Comparison of ENCODE assay signal across 15 cellular contexts in genomic region chr15:100944237-100944875, GRCh38. TPM values are rescaled to one million over a fixed set of nuclear protein-coding genes. Genes with fewer than 3 reads are reported as not detected.
DNase-seq lines count a peak whose midpoint lies in the region; ATAC-seq and TF ChIP-seq lines count a peak whose summit lies in the region.
"Had no signal": no experiment of that assay in that cellular context is flagged by ENCODE, and none has a peak within 500 bp of the region (broad histone marks: within the 10 kb centered on the region; RNA-seq: fewer than 3 reads in every experiment).

No MANE protein-coding gene starts in this region.

- CTCF ChIA-PET in BJ (lab: Yijun Ruan, JAX) = interaction anchor here (0.7 to 4.5 kb wide), 11 partner anchors 11 to 320 kb away, joined by 3 to 22 read pairs (median 4); no protein-coding TSS in a partner anchor

- H3K9me3 ChIP-seq in fibroblast of lung (ENCODE audit: control insufficient read depth, insufficient read depth, low read depth, low read length) = no peaks in the 10 kb centered on the region

- no peak overlapping the region for H3K27ac ChIP-seq in fibroblast of lung (ENCODE audit: insufficient read depth, low read length)
- H3K27ac ChIP-seq: hepatocyte, left ventricle myocardium inferior had no signal

- DNase-seq in BJ (ENCODE audit: low read depth) (no peak), fibroblast of lung (ENCODE audit: low read depth in 2 of 2) (peak in 1 of 2 donors; percentile 36), GDM1 (lab: John Stamatoyannopoulos, UW) (no peak), activated T-cell treated with anti-CD3 and anti-CD28 coated beads for 4 hours (no peak)
- no peak for DNase-seq in activated effector memory CD4-positive, alpha-beta T cell treated with Interleukin-2 at 50 U/mL for 16 hours
- DNase-seq: activated gamma-delta T cell, DMS79 treated with DMSO at 0.1 percent for 48 hours, endodermal cell, left ventricle myocardium inferior, NCI-H1417, RPMI8226 had no signal

- H3K4me2 ChIP-seq in fibroblast of lung (ENCODE audit: extremely low read depth, insufficient read depth, low read length) = peak overlapping the region; percentile 28
- H3K4me2 ChIP-seq: hepatocyte had no signal

- H2AFZ ChIP-seq in fibroblast of lung (ENCODE audit: low read length) = no peak overlapping the region
- H2AFZ ChIP-seq: hepatocyte had no signal

- H3K27me3 ChIP-seq in BJ (ENCODE audit: control insufficient read depth, insufficient read depth, low read length) = no peaks in the 10 kb centered on the region
- no peaks in the 10 kb centered on the region for H3K27me3 ChIP-seq in fibroblast of lung (ENCODE audit: control insufficient read depth, insufficient read depth, low read length)
- H3K27me3 ChIP-seq: hepatocyte had no signal

- no peaks in the 10 kb centered on the region for H3K79me2 ChIP-seq in fibroblast of lung (ENCODE audit: control insufficient read depth, insufficient read depth, low read length)
- H3K79me2 ChIP-seq: hepatocyte had no signal

- TF ChIP-seq CTCF in BJ (IDR thresholded peaks at IDR 0.05; ENCODE audit: insufficient read depth, low read depth, low read length) (no peak), fibroblast of lung (conservative IDR thresholded peaks at IDR 0.05 in 1 of 2, IDR thresholded peaks at IDR 0.05 in 1 of 2; ENCODE audit: low read depth in 1 of 2, low read length in 2 of 2) (no peak)

- no peaks in the 10 kb centered on the region for H4K20me1 ChIP-seq in fibroblast of lung (ENCODE audit: control insufficient read depth, extremely low read depth, insufficient read depth, low read length)

- peaks cover 2% of the 10 kb centered on the region for H3K4me1 ChIP-seq in fibroblast of lung (ENCODE audit: control insufficient read depth, extremely low read depth, insufficient read depth, low read length)

- POLR2A ChIA-PET in BJ (lab: Charles Lee) = no interaction called here

- ATAC-seq in GM19351 (IDR thresholded peaks at IDR 0.05; ENCODE audit: unreplicated experiment) (peak; percentile 51), HG03280 (IDR thresholded peaks at IDR 0.05; ENCODE audit: unreplicated experiment) (peak; percentile 29), HG03097 (IDR thresholded peaks at IDR 0.05; ENCODE audit: low FRiP score, unreplicated experiment) (no peak)

- H3K4me3 ChIP-seq in BJ (ENCODE audit: low read depth, low read length) (0 out of 2 replicates have a peak overlapping the region, but pooled peaks have one; percentile 1), fibroblast of lung (replicated peaks in 1 of 4; ENCODE audit: control extremely low read depth in 1 of 4, insufficient read depth in 1 of 4, low read depth in 3 of 4, low read length in 4 of 4) (peak overlapping the region in 1 of 4 experiments; percentile 9)
- H3K4me3 ChIP-seq: hepatocyte, left ventricle myocardium inferior had no signal

- H3K9ac ChIP-seq in fibroblast of lung (ENCODE audit: insufficient read depth, low read length) = no peak overlapping the region

- H3K36me3 ChIP-seq in BJ (ENCODE audit: control insufficient read depth, insufficient read depth, low read length) = no peaks in the 10 kb centered on the region
- H3K36me3 ChIP-seq in fibroblast of lung (ENCODE audit: control insufficient read depth, insufficient read depth, low read length) = no peaks in the 10 kb centered on the region
- H3K36me3 ChIP-seq: left ventricle myocardium inferior had no signal

RNA-seq across cellular contexts. Expression of gene LRRK1, which starts 25.2 kb away (rescaled TPM):
- 10.2 and 16.9 TPM in 2 replicates for polyA plus RNA-seq in BJ (2011; rRNA removed)
- 19.0 and 19.6 TPM in 2 replicates for polyA minus RNA-seq in BJ (2011; rRNA and poly(A)+ RNA removed)
- 8.7 and 12.2 TPM in 2 replicates for total RNA-seq in fibroblast of lung
- polyA plus RNA-seq in fibroblast of lung = 3.8 and 6.6 TPM in 2 replicates
- 6.0 and 9.1 TPM in 2 replicates for polyA plus RNA-seq in fibroblast of lung (2012)
- polyA minus RNA-seq in fibroblast of lung (ENCODE audit: low replicate concordance) = 15.3 and 25.1 TPM in 2 replicates
